Comparison of ENCODE assay signal across 8 cellular contexts in genomic region chrX:48897157-48897620, GRCh38. TPM values are rescaled to one million over a fixed set of nuclear protein-coding genes. Genes with fewer than 3 reads are reported as not detected.
A peak's percentile ranks its signal among the peaks of the same experiment; 100 is the strongest.
DNase-seq lines count a peak whose midpoint lies in the region; ATAC-seq, FAIRE-seq and TF ChIP-seq lines count a peak whose summit lies in the region.

No MANE protein-coding gene starts in this region.

- no peaks in the 10 kb centered on the region; the same call in 1 of the 2 replicates for H4K20me1 ChIP-seq in HepG2 (ENCODE audit: insufficient read depth, low read length)

- ATAC-seq in HG03354 (IDR thresholded peaks at IDR 0.05; ENCODE audit: poor library complexity, severe bottlenecking, unreplicated experiment) (peak; percentile 18), HepG2 (peak; percentile 63)

- no peak for TF ChIP-seq EP300 in HepG2 (IDR thresholded peaks at IDR 0.05; ENCODE audit: low read depth in 2 of 2, low read length in 2 of 2)
- no peak for TF ChIP-seq EP300 in HepG2 (CRISPR knock-in tag; IDR thresholded peaks at IDR 0.05; ENCODE audit: borderline replicate concordance)

- TF ChIP-seq RAD21 in HepG2 (CRISPR knock-in tag; IDR thresholded peaks at IDR 0.05): no peak

- FAIRE-seq in HepG2 (lab: Jason Lieb, UNC): peak; percentile 47

- no peak overlapping the region for H2AFZ ChIP-seq in HepG2 (ENCODE audit: low read length)

- peak overlapping the region; percentile 72 to 80 (median 75); a peak in 5 of 6 replicates for H3K4me3 ChIP-seq in HepG2 (replicated peaks in 1 of 3; ENCODE audit: insufficient read depth in 1 of 3, low read depth in 2 of 3, low read length in 3 of 3)

- peak overlapping the region; percentile 81 for H3K4me2 ChIP-seq in HepG2 (ENCODE audit: low read depth, low read length)

- CTCF ChIA-PET in HepG2 (lab: Yijun Ruan, JAX; ENCODE audit: low intra/inter-chr PET ratio, low total read pairs): interaction anchor here (1.4 kb wide), 1 partner anchor 20 kb away, joined by 3 read pairs; no protein-coding TSS in a partner anchor

- peaks cover 6 to 12% of the 10 kb centered on the region in 2 experiments; a peak in 4 of 5 replicates for H3K36me3 ChIP-seq in HepG2 (replicated peaks in 1 of 2; ENCODE audit: control insufficient read depth in 1 of 2, insufficient read depth in 2 of 2, low read length in 2 of 2)

- H3K9ac ChIP-seq in HepG2 (ENCODE audit: insufficient read depth, low read depth, low read length): peak overlapping the region; percentile 94

- intact Hi-C loops in HepG2 (cut with micrococcal nuclease; ENCODE audit: unreplicated experiment): loop anchor here (2.0 kb wide), 1 partner anchor 20 kb away; no protein-coding TSS in a partner anchor

- no peak for TF ChIP-seq POLR2A in HepG2 (IDR thresholded peaks at IDR 0.05; ENCODE audit: insufficient read depth in 1 of 2, low read depth in 2 of 2, low read length in 2 of 2)

- TF ChIP-seq CTCF in HepG2 (CRISPR knock-in tag; IDR thresholded peaks at IDR 0.05): no peak

- BruUV-seq in HepG2 (replicated peaks; lab: Mats Ljungman, UMichigan): TSS peak; percentile 68

- POLR2A ChIA-PET in HepG2 (lab: Yijun Ruan, JAX): interaction anchor here (0.7 to 3.1 kb wide), 15 partner anchors 10 to 294 kb away, joined by 3 to 42 read pairs (median 4); partner anchors contain the start of genes GRIPAP1, HDAC6, PCSK1N and PIM2

- in situ Hi-C loops in HepG2 (cut with HindIII; ENCODE audit: extremely low pct_ligation_motif_present, low pct_unique_long_range_greater_than_20kb): no loop called here

- H3K27me3 ChIP-seq in HepG2 (ENCODE audit: control insufficient read depth in 1 of 2, insufficient read depth in 2 of 2, low read length in 2 of 2): no peaks in the 10 kb centered on the region

- H3K27ac ChIP-seq in HepG2 (ENCODE audit: extremely low read length, insufficient read depth, low read length): peak overlapping the region; percentile 93

- peak; percentile 26 for DNase-seq in NK-92 treated with Interleukin-12 subunit alpha and Interleukin-12 subunit beta, amount 100 ng/mL, for 24 hours (lab: John Stamatoyannopoulos, UW)
- DNase-seq in NK-92 (lab: John Stamatoyannopoulos, UW; ENCODE audit: unreplicated experiment): no peak
- peak; percentile 58 for DNase-seq in NCI-H446 treated with DMSO at 0.1 percent for 48 hours (lab: John Stamatoyannopoulos, UW)
- peak; percentile 77 for DNase-seq in activated CD4-positive, alpha-beta T cell treated with anti-CD3 and anti-CD28 coated beads for 48 hours
- peak; percentile 84 for DNase-seq in ecto neural progenitor cell (ENCODE audit: low spot score)
- peak; percentile 66 for DNase-seq in HepG2 (ENCODE audit: low spot score)
- DNase-seq in stimulated activated CD8-positive, alpha-beta memory T cell treated with anti-CD3 and anti-CD28 coated beads, Interleukin-7, amount 100 ng/mL, for 4 hours (ENCODE audit: low read depth in 2 of 2): peak; percentile 35 to 45

- peaks cover 29% of the 10 kb centered on the region for H3K79me2 ChIP-seq in HepG2 (ENCODE audit: insufficient read depth, low read length)

- peaks cover 35% of the 10 kb centered on the region for H3K4me1 ChIP-seq in HepG2 (ENCODE audit: insufficient read depth, low read length)

- H3K9me3 ChIP-seq in HepG2 (ENCODE audit: low read length): no peaks in the 10 kb centered on the region

- WGBS in HepG2 (ENCODE audit: low lambda C conversion rate): 3% methylated on average over 6 of the region's 38 CpGs

RNA-seq across cellular contexts. Expression of gene TIMM17B, which starts 0.4 kb away (rescaled TPM):
- total RNA-seq in HepG2 (2016; rRNA removed; fragmentation: Illumina TruSeq; extraction: Trizol): 53.4 and 56.0 TPM in 2 replicates
- total RNA-seq in HepG2 (2016; cell fraction: cytosol; rRNA removed; fragmentation: Illumina TruSeq; extraction: Trizol; ENCODE audit: low read depth): 16.1 and 16.6 TPM in 2 replicates
- total RNA-seq in HepG2 (2016; cell fraction: insoluble cytoplasmic fraction; rRNA removed; fragmentation: Illumina TruSeq; extraction: Trizol): 59.1 and 59.6 TPM in 2 replicates
- 21.0 and 25.1 TPM in 2 replicates for total RNA-seq in HepG2 (2016; cell fraction: membrane; rRNA removed; fragmentation: Illumina TruSeq; extraction: Trizol)
- total RNA-seq in HepG2 (2016; cell fraction: nucleus; rRNA removed; fragmentation: Illumina TruSeq; extraction: Trizol): 35.5 and 35.9 TPM in 2 replicates
- polyA plus RNA-seq in HepG2 (2011; rRNA removed): 69.1 and 72.5 TPM in 2 replicates
- 74.6 and 124 TPM in 2 replicates for polyA plus RNA-seq in HepG2 (2011; cell fraction: cytosol; rRNA removed)
- 52.8 and 64.5 TPM in 2 replicates for polyA plus RNA-seq in HepG2 (2011; cell fraction: nucleus; rRNA removed)
- 50.1 and 56.0 TPM in 2 replicates for polyA plus RNA-seq in HepG2 (2012)
- polyA plus RNA-seq in HepG2 (2016; cell fraction: cytosol; fragmentation: Illumina TruSeq; extraction: Trizol; ENCODE audit: low read depth): 18.8 and 21.5 TPM in 2 replicates
- 63.6 and 70.0 TPM in 2 replicates for polyA plus RNA-seq in HepG2 (2016; cell fraction: insoluble cytoplasmic fraction; fragmentation: Illumina TruSeq; extraction: Trizol; ENCODE audit: low read depth)
- polyA plus RNA-seq in HepG2 (2016; cell fraction: membrane; fragmentation: Illumina TruSeq; extraction: Trizol; ENCODE audit: low read depth): 22.7 and 26.6 TPM in 2 replicates
- 67.0 and 69.3 TPM in 2 replicates for polyA plus RNA-seq in HepG2 (2016; cell fraction: nucleus; fragmentation: Illumina TruSeq; extraction: Trizol; ENCODE audit: insufficient read depth, low read depth)
- 67.5 and 136 TPM in 2 replicates for polyA minus RNA-seq in HepG2 (2011; rRNA and poly(A)+ RNA removed; ENCODE audit: low replicate concordance)
- polyA minus RNA-seq in HepG2 (2011; cell fraction: cytosol; rRNA and poly(A)+ RNA removed): 20.0 and 25.0 TPM in 2 replicates
- 11.8 and 14.9 TPM in 2 replicates for polyA minus RNA-seq in HepG2 (2011; cell fraction: nucleus; rRNA and poly(A)+ RNA removed)

RNA-seq across cellular contexts. Expression of gene PQBP1, which starts 0.5 kb away (rescaled TPM):
- total RNA-seq in HepG2 (2016; rRNA removed; fragmentation: Illumina TruSeq; extraction: Trizol): 80.9 and 99.4 TPM in 2 replicates
- total RNA-seq in HepG2 (2016; cell fraction: cytosol; rRNA removed; fragmentation: Illumina TruSeq; extraction: Trizol; ENCODE audit: low read depth): 33.5 and 34.4 TPM in 2 replicates
- total RNA-seq in HepG2 (2016; cell fraction: insoluble cytoplasmic fraction; rRNA removed; fragmentation: Illumina TruSeq; extraction: Trizol): 87.4 and 94.4 TPM in 2 replicates
- total RNA-seq in HepG2 (2016; cell fraction: membrane; rRNA removed; fragmentation: Illumina TruSeq; extraction: Trizol): 35.6 and 39.4 TPM in 2 replicates
- 40.0 and 41.7 TPM in 2 replicates for total RNA-seq in HepG2 (2016; cell fraction: nucleus; rRNA removed; fragmentation: Illumina TruSeq; extraction: Trizol)
- polyA plus RNA-seq in HepG2 (2011; rRNA removed): 58.1 and 66.9 TPM in 2 replicates
- polyA plus RNA-seq in HepG2 (2011; cell fraction: cytosol; rRNA removed): 77.0 and 80.0 TPM in 2 replicates
- polyA plus RNA-seq in HepG2 (2011; cell fraction: nucleus; rRNA removed): 123 and 131 TPM in 2 replicates
- 72.0 and 77.4 TPM in 2 replicates for polyA plus RNA-seq in HepG2 (2012)
- polyA plus RNA-seq in HepG2 (2016; cell fraction: cytosol; fragmentation: Illumina TruSeq; extraction: Trizol; ENCODE audit: low read depth): 39.2 and 46.6 TPM in 2 replicates
- 111 and 112 TPM in 2 replicates for polyA plus RNA-seq in HepG2 (2016; cell fraction: insoluble cytoplasmic fraction; fragmentation: Illumina TruSeq; extraction: Trizol; ENCODE audit: low read depth)
- 42.4 and 43.0 TPM in 2 replicates for polyA plus RNA-seq in HepG2 (2016; cell fraction: membrane; fragmentation: Illumina TruSeq; extraction: Trizol; ENCODE audit: low read depth)
- polyA plus RNA-seq in HepG2 (2016; cell fraction: nucleus; fragmentation: Illumina TruSeq; extraction: Trizol; ENCODE audit: insufficient read depth, low read depth): 101 and 103 TPM in 2 replicates
- polyA minus RNA-seq in HepG2 (2011; rRNA and poly(A)+ RNA removed; ENCODE audit: low replicate concordance): 33.5 and 103 TPM in 2 replicates
- 32.2 and 41.4 TPM in 2 replicates for polyA minus RNA-seq in HepG2 (2011; cell fraction: cytosol; rRNA and poly(A)+ RNA removed)
- 23.3 and 26.7 TPM in 2 replicates for polyA minus RNA-seq in HepG2 (2011; cell fraction: nucleus; rRNA and poly(A)+ RNA removed)

RNA-seq across cellular contexts. Expression of gene SLC35A2, which starts 14.3 kb away (rescaled TPM):
- total RNA-seq in HepG2 (2016; rRNA removed; fragmentation: Illumina TruSeq; extraction: Trizol): 17.2 and 32.1 TPM in 2 replicates
- total RNA-seq in HepG2 (2016; cell fraction: cytosol; rRNA removed; fragmentation: Illumina TruSeq; extraction: Trizol; ENCODE audit: low read depth): 5.6 and 5.8 TPM in 2 replicates
- total RNA-seq in HepG2 (2016; cell fraction: insoluble cytoplasmic fraction; rRNA removed; fragmentation: Illumina TruSeq; extraction: Trizol): 13.8 and 35.7 TPM in 2 replicates
- total RNA-seq in HepG2 (2016; cell fraction: membrane; rRNA removed; fragmentation: Illumina TruSeq; extraction: Trizol): 12.4 and 13.9 TPM in 2 replicates
- total RNA-seq in HepG2 (2016; cell fraction: nucleus; rRNA removed; fragmentation: Illumina TruSeq; extraction: Trizol): 24.9 and 30.9 TPM in 2 replicates
- polyA plus RNA-seq in HepG2 (2011; rRNA removed): 40.8 and 46.4 TPM in 2 replicates
- 41.7 and 48.0 TPM in 2 replicates for polyA plus RNA-seq in HepG2 (2011; cell fraction: cytosol; rRNA removed)
- 31.2 and 31.5 TPM in 2 replicates for polyA plus RNA-seq in HepG2 (2011; cell fraction: nucleus; rRNA removed)
- 16.3 and 18.8 TPM in 2 replicates for polyA plus RNA-seq in HepG2 (2012)
- polyA plus RNA-seq in HepG2 (2016; cell fraction: cytosol; fragmentation: Illumina TruSeq; extraction: Trizol; ENCODE audit: low read depth): 6.8 and 8.5 TPM in 2 replicates
- 20.0 and 23.2 TPM in 2 replicates for polyA plus RNA-seq in HepG2 (2016; cell fraction: insoluble cytoplasmic fraction; fragmentation: Illumina TruSeq; extraction: Trizol; ENCODE audit: low read depth)
- 12.9 and 13.5 TPM in 2 replicates for polyA plus RNA-seq in HepG2 (2016; cell fraction: membrane; fragmentation: Illumina TruSeq; extraction: Trizol; ENCODE audit: low read depth)
- polyA plus RNA-seq in HepG2 (2016; cell fraction: nucleus; fragmentation: Illumina TruSeq; extraction: Trizol; ENCODE audit: insufficient read depth, low read depth): 57.8 and 62.5 TPM in 2 replicates
- polyA minus RNA-seq in HepG2 (2011; rRNA and poly(A)+ RNA removed; ENCODE audit: low replicate concordance): 110 and 137 TPM in 2 replicates
- 25.2 and 26.9 TPM in 2 replicates for polyA minus RNA-seq in HepG2 (2011; cell fraction: cytosol; rRNA and poly(A)+ RNA removed)
- polyA minus RNA-seq in HepG2 (2011; cell fraction: nucleus; rRNA and poly(A)+ RNA removed): 9.3 and 12.1 TPM in 2 replicates

RNA-seq across cellular contexts. Expression of gene PIM2, which starts 21.6 kb away (rescaled TPM):
- 13.0 and 14.4 TPM in 2 replicates for total RNA-seq in HepG2 (2016; rRNA removed; fragmentation: Illumina TruSeq; extraction: Trizol)
- total RNA-seq in HepG2 (2016; cell fraction: cytosol; rRNA removed; fragmentation: Illumina TruSeq; extraction: Trizol; ENCODE audit: low read depth): 1.7 and 2.6 TPM in 2 replicates
- 11.9 and 13.2 TPM in 2 replicates for total RNA-seq in HepG2 (2016; cell fraction: insoluble cytoplasmic fraction; rRNA removed; fragmentation: Illumina TruSeq; extraction: Trizol)
- total RNA-seq in HepG2 (2016; cell fraction: membrane; rRNA removed; fragmentation: Illumina TruSeq; extraction: Trizol): 5.9 and 6.5 TPM in 2 replicates
- total RNA-seq in HepG2 (2016; cell fraction: nucleus; rRNA removed; fragmentation: Illumina TruSeq; extraction: Trizol): 7.9 and 8.0 TPM in 2 replicates
- 15.8 and 17.4 TPM in 2 replicates for polyA plus RNA-seq in HepG2 (2011; rRNA removed)
- polyA plus RNA-seq in HepG2 (2011; cell fraction: cytosol; rRNA removed): 10.3 and 10.6 TPM in 2 replicates
- 14.3 and 17.5 TPM in 2 replicates for polyA plus RNA-seq in HepG2 (2011; cell fraction: nucleus; rRNA removed)
- polyA plus RNA-seq in HepG2 (2012): 10.1 and 10.6 TPM in 2 replicates
- 1.1 TPM in 2 replicates for polyA plus RNA-seq in HepG2 (2016; cell fraction: cytosol; fragmentation: Illumina TruSeq; extraction: Trizol; ENCODE audit: low read depth)
- polyA plus RNA-seq in HepG2 (2016; cell fraction: insoluble cytoplasmic fraction; fragmentation: Illumina TruSeq; extraction: Trizol; ENCODE audit: low read depth): 14.0 and 15.2 TPM in 2 replicates
- polyA plus RNA-seq in HepG2 (2016; cell fraction: membrane; fragmentation: Illumina TruSeq; extraction: Trizol; ENCODE audit: low read depth): 3.5 and 4.0 TPM in 2 replicates
- polyA plus RNA-seq in HepG2 (2016; cell fraction: nucleus; fragmentation: Illumina TruSeq; extraction: Trizol; ENCODE audit: insufficient read depth, low read depth): 11.4 and 16.3 TPM in 2 replicates
- 17.3 and 37.4 TPM in 2 replicates for polyA minus RNA-seq in HepG2 (2011; rRNA and poly(A)+ RNA removed; ENCODE audit: low replicate concordance)
- 4.9 and 5.8 TPM in 2 replicates for polyA minus RNA-seq in HepG2 (2011; cell fraction: cytosol; rRNA and poly(A)+ RNA removed)
- 8.5 and 10.9 TPM in 2 replicates for polyA minus RNA-seq in HepG2 (2011; cell fraction: nucleus; rRNA and poly(A)+ RNA removed)
